In the genomic region with DNA sequence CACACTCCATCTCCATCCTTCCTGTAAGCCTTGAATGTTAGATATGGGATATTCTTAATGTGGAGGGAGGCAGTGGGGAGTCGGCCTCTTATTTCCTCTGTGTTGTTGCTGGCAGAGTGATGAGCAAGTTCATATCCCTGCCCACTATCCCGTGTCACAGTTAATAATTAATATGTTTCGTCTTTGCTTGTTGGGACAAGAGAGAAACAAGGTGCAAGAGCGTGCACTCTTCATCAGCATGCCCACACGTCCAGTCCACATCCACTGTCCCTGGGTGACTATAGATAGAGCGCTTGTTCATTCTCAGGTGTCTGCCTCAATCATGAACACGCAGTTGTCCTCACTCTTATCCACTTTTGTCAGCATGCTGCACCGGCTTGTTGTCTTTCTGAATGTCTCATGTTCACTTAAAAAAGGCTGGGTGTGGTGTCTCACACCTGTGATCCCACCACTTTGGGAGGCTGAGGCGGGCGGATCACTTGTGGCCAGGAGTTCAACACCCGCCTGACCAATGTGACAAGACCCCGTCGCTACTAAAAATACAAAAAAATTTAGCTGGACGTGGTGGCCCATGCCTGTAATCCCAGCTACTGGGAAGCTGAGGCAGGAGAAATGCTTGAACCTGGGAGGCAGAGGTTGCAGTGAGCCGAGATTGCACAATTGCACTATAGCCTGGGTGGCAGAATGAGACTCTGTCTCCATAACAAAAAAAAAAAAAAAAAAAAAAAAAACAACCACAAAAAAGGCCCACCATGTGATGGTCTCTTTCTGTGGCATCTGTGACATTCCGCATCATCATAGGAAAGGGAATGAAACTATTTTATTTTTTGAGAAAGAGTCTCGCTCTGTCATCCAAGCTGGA, we compare ENCODE assay signal across 2 cellular contexts.
TF ChIP-seq lines count a peak whose summit lies in the region.

No MANE protein-coding gene starts in this region.

TF ChIP-seq in K562, 482 proteins besides CTCF, POLR2A, EP300 and RAD21:
- TF ChIP-seq CBFA2T3 (IDR thresholded peaks at IDR 0.05) (peak; percentile 17; the same call in 1 of the 2 replicates), NRF1 (conservative IDR thresholded peaks at IDR 0.05 in 1 of 2, IDR thresholded peaks at IDR 0.05 in 1 of 2) (no peak), TAF7 (tag; IDR thresholded peaks at IDR 0.05) (no peak)

TF ChIP-seq in HepG2, 621 proteins besides CTCF, POLR2A, EP300 and RAD21 (continues in another document):
- TF ChIP-seq, protein P1, sequence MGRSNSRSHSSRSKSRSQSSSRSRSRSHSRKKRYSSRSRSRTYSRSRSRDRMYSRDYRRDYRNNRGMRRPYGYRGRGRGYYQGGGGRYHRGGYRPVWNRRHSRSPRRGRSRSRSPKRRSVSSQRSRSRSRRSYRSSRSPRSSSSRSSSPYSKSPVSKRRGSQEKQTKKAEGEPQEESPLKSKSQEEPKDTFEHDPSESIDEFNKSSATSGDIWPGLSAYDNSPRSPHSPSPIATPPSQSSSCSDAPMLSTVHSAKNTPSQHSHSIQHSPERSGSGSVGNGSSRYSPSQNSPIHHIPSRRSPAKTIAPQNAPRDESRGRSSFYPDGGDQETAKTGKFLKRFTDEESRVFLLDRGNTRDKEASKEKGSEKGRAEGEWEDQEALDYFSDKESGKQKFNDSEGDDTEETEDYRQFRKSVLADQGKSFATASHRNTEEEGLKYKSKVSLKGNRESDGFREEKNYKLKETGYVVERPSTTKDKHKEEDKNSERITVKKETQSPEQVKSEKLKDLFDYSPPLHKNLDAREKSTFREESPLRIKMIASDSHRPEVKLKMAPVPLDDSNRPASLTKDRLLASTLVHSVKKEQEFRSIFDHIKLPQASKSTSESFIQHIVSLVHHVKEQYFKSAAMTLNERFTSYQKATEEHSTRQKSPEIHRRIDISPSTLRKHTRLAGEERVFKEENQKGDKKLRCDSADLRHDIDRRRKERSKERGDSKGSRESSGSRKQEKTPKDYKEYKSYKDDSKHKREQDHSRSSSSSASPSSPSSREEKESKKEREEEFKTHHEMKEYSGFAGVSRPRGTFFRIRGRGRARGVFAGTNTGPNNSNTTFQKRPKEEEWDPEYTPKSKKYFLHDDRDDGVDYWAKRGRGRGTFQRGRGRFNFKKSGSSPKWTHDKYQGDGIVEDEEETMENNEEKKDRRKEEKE (IDR thresholded peaks at IDR 0.05), result no peak
- TF ChIP-seq ZNF660 (CRISPR knock-in tag; IDR thresholded peaks at IDR 0.05; ENCODE audit: borderline replicate concordance, low read depth) (no peak), KMT2A (CRISPR knock-in tag; IDR thresholded peaks at IDR 0.05) (no peak), TOPORS (CRISPR knock-in tag; IDR thresholded peaks at IDR 0.05) (0 out of 2 replicates have a peak, but pooled peaks have one; percentile 0), ATF7-NPFF (CRISPR knock-in tag; IDR thresholded peaks at IDR 0.05; ENCODE audit: low read depth) (no peak), ZKSCAN5 (CRISPR knock-in tag; IDR thresholded peaks at IDR 0.05) (no peak), HOXA9 (CRISPR knock-in tag; IDR thresholded peaks at IDR 0.05; ENCODE audit: borderline replicate concordance) (no peak), ZNF883 (CRISPR knock-in tag; IDR thresholded peaks at IDR 0.05; ENCODE audit: not compliant biosample characterization) (peak; percentile 6), PHF21A (CRISPR knock-in tag; IDR thresholded peaks at IDR 0.05) (peak; percentile 51; the same call in 1 of the 2 replicates), KDM5B (CRISPR knock-in tag; IDR thresholded peaks at IDR 0.05; ENCODE audit: borderline replicate concordance) (peak; percentile 52; the same call in 1 of the 2 replicates), NFKBIZ (CRISPR knock-in tag; IDR thresholded peaks at IDR 0.05) (no peak)
- TF ChIP-seq, protein P2, sequence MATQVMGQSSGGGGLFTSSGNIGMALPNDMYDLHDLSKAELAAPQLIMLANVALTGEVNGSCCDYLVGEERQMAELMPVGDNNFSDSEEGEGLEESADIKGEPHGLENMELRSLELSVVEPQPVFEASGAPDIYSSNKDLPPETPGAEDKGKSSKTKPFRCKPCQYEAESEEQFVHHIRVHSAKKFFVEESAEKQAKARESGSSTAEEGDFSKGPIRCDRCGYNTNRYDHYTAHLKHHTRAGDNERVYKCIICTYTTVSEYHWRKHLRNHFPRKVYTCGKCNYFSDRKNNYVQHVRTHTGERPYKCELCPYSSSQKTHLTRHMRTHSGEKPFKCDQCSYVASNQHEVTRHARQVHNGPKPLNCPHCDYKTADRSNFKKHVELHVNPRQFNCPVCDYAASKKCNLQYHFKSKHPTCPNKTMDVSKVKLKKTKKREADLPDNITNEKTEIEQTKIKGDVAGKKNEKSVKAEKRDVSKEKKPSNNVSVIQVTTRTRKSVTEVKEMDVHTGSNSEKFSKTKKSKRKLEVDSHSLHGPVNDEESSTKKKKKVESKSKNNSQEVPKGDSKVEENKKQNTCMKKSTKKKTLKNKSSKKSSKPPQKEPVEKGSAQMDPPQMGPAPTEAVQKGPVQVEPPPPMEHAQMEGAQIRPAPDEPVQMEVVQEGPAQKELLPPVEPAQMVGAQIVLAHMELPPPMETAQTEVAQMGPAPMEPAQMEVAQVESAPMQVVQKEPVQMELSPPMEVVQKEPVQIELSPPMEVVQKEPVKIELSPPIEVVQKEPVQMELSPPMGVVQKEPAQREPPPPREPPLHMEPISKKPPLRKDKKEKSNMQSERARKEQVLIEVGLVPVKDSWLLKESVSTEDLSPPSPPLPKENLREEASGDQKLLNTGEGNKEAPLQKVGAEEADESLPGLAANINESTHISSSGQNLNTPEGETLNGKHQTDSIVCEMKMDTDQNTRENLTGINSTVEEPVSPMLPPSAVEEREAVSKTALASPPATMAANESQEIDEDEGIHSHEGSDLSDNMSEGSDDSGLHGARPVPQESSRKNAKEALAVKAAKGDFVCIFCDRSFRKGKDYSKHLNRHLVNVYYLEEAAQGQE (IDR thresholded peaks at IDR 0.05; ENCODE audit: borderline replicate concordance in 1 of 2, low read depth in 1 of 2, low read length in 2 of 2), result no peak
- TF ChIP-seq, protein P3, sequence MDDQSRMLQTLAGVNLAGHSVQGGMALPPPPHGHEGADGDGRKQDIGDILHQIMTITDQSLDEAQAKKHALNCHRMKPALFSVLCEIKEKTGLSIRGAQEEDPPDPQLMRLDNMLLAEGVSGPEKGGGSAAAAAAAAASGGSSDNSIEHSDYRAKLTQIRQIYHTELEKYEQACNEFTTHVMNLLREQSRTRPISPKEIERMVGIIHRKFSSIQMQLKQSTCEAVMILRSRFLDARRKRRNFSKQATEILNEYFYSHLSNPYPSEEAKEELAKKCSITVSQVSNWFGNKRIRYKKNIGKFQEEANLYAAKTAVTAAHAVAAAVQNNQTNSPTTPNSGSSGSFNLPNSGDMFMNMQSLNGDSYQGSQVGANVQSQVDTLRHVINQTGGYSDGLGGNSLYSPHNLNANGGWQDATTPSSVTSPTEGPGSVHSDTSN (CRISPR knock-in tag; IDR thresholded peaks at IDR 0.05; ENCODE audit: borderline replicate concordance), result no peak
- TF ChIP-seq, protein P4, sequence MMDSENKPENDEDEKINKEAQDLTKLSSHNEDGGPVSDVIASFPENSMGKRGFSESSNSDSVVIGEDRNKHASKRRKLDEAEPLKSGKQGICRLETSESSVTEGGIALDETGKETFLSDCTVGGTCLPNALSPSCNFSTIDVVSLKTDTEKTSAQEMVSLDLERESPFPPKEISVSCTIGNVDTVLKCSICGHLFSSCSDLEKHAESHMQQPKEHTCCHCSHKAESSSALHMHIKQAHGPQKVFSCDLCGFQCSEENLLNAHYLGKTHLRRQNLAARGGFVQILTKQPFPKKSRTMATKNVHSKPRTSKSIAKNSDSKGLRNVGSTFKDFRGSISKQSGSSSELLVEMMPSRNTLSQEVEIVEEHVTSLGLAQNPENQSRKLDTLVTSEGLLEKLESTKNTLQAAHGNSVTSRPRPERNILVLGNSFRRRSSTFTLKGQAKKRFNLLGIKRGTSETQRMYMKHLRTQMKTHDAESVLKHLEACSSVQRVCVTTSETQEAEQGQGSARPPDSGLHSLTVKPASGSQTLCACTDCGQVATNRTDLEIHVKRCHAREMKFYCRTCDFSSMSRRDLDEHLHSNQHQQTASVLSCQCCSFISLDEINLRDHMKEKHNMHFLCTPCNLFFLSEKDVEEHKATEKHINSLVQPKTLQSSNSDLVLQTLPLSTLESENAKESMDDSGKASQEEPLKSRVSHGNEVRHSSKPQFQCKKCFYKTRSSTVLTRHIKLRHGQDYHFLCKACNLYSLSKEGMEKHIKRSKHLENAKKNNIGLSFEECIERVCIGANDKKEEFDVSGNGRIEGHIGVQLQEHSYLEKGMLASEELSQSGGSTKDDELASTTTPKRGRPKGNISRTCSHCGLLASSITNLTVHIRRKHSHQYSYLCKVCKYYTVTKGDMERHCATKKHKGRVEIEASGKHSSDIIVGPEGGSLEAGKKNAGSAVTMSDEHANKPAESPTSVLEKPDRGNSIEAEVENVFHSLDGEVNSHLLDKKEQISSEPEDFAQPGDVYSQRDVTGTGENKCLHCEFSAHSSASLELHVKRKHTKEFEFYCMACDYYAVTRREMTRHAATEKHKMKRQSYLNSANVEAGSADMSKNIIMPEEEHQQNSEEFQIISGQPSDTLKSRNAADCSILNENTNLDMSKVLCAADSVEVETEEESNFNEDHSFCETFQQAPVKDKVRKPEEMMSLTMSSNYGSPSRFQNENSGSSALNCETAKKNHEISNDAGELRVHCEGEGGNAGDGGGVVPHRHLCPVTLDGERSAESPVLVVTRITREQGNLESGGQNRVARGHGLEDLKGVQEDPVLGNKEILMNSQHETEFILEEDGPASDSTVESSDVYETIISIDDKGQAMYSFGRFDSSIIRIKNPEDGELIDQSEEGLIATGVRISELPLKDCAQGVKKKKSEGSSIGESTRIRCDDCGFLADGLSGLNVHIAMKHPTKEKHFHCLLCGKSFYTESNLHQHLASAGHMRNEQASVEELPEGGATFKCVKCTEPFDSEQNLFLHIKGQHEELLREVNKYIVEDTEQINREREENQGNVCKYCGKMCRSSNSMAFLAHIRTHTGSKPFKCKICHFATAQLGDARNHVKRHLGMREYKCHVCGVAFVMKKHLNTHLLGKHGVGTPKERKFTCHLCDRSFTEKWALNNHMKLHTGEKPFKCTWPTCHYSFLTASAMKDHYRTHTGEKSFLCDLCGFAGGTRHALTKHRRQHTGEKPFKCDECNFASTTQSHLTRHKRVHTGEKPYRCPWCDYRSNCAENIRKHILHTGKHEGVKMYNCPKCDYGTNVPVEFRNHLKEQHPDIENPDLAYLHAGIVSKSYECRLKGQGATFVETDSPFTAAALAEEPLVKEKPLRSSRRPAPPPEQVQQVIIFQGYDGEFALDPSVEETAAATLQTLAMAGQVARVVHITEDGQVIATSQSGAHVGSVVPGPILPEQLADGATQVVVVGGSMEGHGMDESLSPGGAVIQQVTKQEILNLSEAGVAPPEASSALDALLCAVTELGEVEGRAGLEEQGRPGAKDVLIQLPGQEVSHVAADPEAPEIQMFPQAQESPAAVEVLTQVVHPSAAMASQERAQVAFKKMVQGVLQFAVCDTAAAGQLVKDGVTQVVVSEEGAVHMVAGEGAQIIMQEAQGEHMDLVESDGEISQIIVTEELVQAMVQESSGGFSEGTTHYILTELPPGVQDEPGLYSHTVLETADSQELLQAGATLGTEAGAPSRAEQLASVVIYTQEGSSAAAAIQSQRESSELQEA (CRISPR knock-in tag; IDR thresholded peaks at IDR 0.05; ENCODE audit: not compliant biosample characterization), result no peak
- TF ChIP-seq, protein P5, sequence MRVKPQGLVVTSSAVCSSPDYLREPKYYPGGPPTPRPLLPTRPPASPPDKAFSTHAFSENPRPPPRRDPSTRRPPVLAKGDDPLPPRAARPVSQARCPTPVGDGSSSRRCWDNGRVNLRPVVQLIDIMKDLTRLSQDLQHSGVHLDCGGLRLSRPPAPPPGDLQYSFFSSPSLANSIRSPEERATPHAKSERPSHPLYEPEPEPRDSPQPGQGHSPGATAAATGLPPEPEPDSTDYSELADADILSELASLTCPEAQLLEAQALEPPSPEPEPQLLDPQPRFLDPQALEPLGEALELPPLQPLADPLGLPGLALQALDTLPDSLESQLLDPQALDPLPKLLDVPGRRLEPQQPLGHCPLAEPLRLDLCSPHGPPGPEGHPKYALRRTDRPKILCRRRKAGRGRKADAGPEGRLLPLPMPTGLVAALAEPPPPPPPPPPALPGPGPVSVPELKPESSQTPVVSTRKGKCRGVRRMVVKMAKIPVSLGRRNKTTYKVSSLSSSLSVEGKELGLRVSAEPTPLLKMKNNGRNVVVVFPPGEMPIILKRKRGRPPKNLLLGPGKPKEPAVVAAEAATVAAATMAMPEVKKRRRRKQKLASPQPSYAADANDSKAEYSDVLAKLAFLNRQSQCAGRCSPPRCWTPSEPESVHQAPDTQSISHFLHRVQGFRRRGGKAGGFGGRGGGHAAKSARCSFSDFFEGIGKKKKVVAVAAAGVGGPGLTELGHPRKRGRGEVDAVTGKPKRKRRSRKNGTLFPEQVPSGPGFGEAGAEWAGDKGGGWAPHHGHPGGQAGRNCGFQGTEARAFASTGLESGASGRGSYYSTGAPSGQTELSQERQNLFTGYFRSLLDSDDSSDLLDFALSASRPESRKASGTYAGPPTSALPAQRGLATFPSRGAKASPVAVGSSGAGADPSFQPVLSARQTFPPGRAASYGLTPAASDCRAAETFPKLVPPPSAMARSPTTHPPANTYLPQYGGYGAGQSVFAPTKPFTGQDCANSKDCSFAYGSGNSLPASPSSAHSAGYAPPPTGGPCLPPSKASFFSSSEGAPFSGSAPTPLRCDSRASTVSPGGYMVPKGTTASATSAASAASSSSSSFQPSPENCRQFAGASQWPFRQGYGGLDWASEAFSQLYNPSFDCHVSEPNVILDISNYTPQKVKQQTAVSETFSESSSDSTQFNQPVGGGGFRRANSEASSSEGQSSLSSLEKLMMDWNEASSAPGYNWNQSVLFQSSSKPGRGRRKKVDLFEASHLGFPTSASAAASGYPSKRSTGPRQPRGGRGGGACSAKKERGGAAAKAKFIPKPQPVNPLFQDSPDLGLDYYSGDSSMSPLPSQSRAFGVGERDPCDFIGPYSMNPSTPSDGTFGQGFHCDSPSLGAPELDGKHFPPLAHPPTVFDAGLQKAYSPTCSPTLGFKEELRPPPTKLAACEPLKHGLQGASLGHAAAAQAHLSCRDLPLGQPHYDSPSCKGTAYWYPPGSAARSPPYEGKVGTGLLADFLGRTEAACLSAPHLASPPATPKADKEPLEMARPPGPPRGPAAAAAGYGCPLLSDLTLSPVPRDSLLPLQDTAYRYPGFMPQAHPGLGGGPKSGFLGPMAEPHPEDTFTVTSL (CRISPR knock-in tag; IDR thresholded peaks at IDR 0.05; ENCODE audit: borderline replicate concordance), result no peak
- TF ChIP-seq, protein P6, sequence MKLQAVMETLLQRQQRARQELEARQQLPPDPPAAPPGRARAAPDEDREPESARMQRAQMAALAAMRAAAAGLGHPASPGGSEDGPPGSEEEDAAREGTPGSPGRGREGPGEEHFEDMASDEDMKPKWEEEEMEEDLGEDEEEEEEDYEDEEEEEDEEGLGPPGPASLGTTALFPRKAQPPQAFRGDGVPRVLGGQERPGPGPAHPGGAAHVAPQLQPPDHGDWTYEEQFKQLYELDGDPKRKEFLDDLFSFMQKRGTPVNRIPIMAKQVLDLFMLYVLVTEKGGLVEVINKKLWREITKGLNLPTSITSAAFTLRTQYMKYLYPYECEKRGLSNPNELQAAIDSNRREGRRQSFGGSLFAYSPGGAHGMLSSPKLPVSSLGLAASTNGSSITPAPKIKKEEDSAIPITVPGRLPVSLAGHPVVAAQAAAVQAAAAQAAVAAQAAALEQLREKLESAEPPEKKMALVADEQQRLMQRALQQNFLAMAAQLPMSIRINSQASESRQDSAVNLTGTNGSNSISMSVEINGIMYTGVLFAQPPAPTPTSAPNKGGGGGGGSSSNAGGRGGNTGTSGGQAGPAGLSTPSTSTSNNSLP (IDR thresholded peaks at IDR 0.05; ENCODE audit: low read depth, low read length), result peak; percentile 75
- TF ChIP-seq, protein P7, sequence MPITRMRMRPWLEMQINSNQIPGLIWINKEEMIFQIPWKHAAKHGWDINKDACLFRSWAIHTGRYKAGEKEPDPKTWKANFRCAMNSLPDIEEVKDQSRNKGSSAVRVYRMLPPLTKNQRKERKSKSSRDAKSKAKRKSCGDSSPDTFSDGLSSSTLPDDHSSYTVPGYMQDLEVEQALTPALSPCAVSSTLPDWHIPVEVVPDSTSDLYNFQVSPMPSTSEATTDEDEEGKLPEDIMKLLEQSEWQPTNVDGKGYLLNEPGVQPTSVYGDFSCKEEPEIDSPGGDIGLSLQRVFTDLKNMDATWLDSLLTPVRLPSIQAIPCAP (CRISPR knock-in tag; IDR thresholded peaks at IDR 0.05; ENCODE audit: low read depth), result no peak
